8 cellular contexts compared by ENCODE assay signal in genomic region chr19:45177817-45178261, GRCh38. TPM values are rescaled to one million over a fixed set of nuclear protein-coding genes. Genes with fewer than 3 reads are reported as not detected.
DNase-seq lines count a peak whose midpoint lies in the region; ATAC-seq and TF ChIP-seq lines count a peak whose summit lies in the region.

Gene TRAPPC6A, minus strand, starts transcription at chr19:45178237. Its CDS starts 19 bp downstream, at chr19:45178218.

- peak within 1 kb of the TSS; percentile 77 for H3K27ac ChIP-seq in WERI-Rb-1
- H3K27ac ChIP-seq in gastroesophageal sphincter, result peak within 1 kb of the TSS; percentile 90 to 96 (median 95)
- peak within 1 kb of the TSS; percentile 55 to 71 for H3K27ac ChIP-seq in ovary

- no peak for DNase-seq in activated T-cell treated with anti-CD3 and anti-CD28 coated beads, Interleukin-2, amount 50 U/mL, for 72 hours
- no peak for DNase-seq in activated T-cell treated with anti-CD3 and anti-CD28 coated beads, Interleukin-2, amount 50 U/mL, for 48 hours
- DNase-seq in HS-5 (ENCODE audit: low read depth) (peak; percentile 40), WERI-Rb-1 (no peak), ovary (no peak), UCSD-AML1 (lab: John Stamatoyannopoulos, UW; ENCODE audit: unreplicated experiment) (no peak)
- DNase-seq in stimulated activated CD4-positive, alpha-beta T cell treated with anti-CD3 and anti-CD28 coated beads, Interleukin-1b, Interleukin-23, amount 100 ng/mL, for 48 hours, result no peak

- peak within 1 kb of the TSS; percentile 80 to 84 for H3K4me3 Mint-ChIP-seq in activated T-cell treated with anti-CD3 and anti-CD28 coated beads, Interleukin-2, amount 50 U/mL, for 72 hours

- ATAC-seq in activated T-cell treated with anti-CD3 and anti-CD28 coated beads, Interleukin-2, amount 50 U/mL, for 72 hours (replicated peaks in 1 of 2), result peak; percentile 1
- ATAC-seq in gastroesophageal sphincter, result peak; percentile 0

- H3K27me3 Mint-ChIP-seq in activated T-cell treated with anti-CD3 and anti-CD28 coated beads, Interleukin-2, amount 50 U/mL, for 72 hours (ENCODE audit: low read depth), result no peaks in the 10 kb centered on the region

- TF ChIP-seq POLR2A in gastroesophageal sphincter (IDR thresholded peaks at IDR 0.05) (peak; percentile 61 to 64), ovary (IDR thresholded peaks at IDR 0.05) (peak; percentile 57)

- intact Hi-C loops in ovary (cut with DNase I), result no loop called here

- 0 to 2% methylated on average over 13 to 14 of the region's 36 CpGs for WGBS in gastroesophageal sphincter (ENCODE audit: low coverage in 1 of 2), 2 donors
- 0 to 1% (median 1%) methylated on average over 36 of the region's 36 CpGs for WGBS in ovary, 3 donors

- no peaks in the 10 kb centered on the region for H3K36me3 ChIP-seq in WERI-Rb-1
- H3K36me3 ChIP-seq in gastroesophageal sphincter, result peaks cover 0 to 11% of the 10 kb centered on the region in 2 donors
- no peaks in the 10 kb centered on the region for H3K36me3 ChIP-seq in ovary

- H3K9me3 ChIP-seq in WERI-Rb-1 (ENCODE audit: severe bottlenecking) (no peaks in the 10 kb centered on the region), gastroesophageal sphincter (no peaks in the 10 kb centered on the region), ovary (no peaks in the 10 kb centered on the region)

- H3K36me3 Mint-ChIP-seq in activated T-cell treated with anti-CD3 and anti-CD28 coated beads, Interleukin-2, amount 50 U/mL, for 72 hours (ENCODE audit: insufficient read depth in 2 of 2), result peaks cover 2% of the 10 kb centered on the region in 2 donors

- peaks cover 42% of the 10 kb centered on the region for H3K4me1 Mint-ChIP-seq in activated T-cell treated with anti-CD3 and anti-CD28 coated beads, Interleukin-2, amount 50 U/mL, for 72 hours (ENCODE audit: low read depth)

- no peaks in the 10 kb centered on the region for H3K9me3 Mint-ChIP-seq in activated T-cell treated with anti-CD3 and anti-CD28 coated beads, Interleukin-2, amount 50 U/mL, for 72 hours

- TF ChIP-seq EP300 in gastroesophageal sphincter (IDR thresholded peaks at IDR 0.05) (no peak), ovary (IDR thresholded peaks at IDR 0.05) (no peak)

- TF ChIP-seq CTCF in WERI-Rb-1 (IDR thresholded peaks at IDR 0.05; ENCODE audit: low read depth, low read length), result no peak
- no peak for TF ChIP-seq CTCF in gastroesophageal sphincter (IDR thresholded peaks at IDR 0.05)
- no peak for TF ChIP-seq CTCF in ovary (IDR thresholded peaks at IDR 0.05)

- H3K4me1 ChIP-seq in gastroesophageal sphincter, result peaks cover 0 to 41% (median 24%) of the 10 kb centered on the region in 3 donors
- peaks cover 7% of the 10 kb centered on the region for H3K4me1 ChIP-seq in ovary (ENCODE audit: insufficient read depth)

- H3K27ac Mint-ChIP-seq in activated T-cell treated with anti-CD3 and anti-CD28 coated beads, Interleukin-2, amount 50 U/mL, for 72 hours, result peak within 1 kb of the TSS; percentile 66

- H3K4me3 ChIP-seq in WERI-Rb-1 (ENCODE audit: low read depth, low read length) (peak within 1 kb of the TSS; percentile 96), gastroesophageal sphincter (peak within 1 kb of the TSS; percentile 63 to 98), ovary (peak within 1 kb of the TSS; percentile 75)

- H3K27me3 ChIP-seq in WERI-Rb-1 (ENCODE audit: insufficient read depth, low read depth, severe bottlenecking) (no peaks in the 10 kb centered on the region), gastroesophageal sphincter (no peaks in the 10 kb centered on the region), ovary (no peaks in the 10 kb centered on the region)

RNA-seq across cellular contexts. Expression of gene TRAPPC6A, which starts in this region (rescaled TPM):
- 10 to 100 TPM; 48.5 to 58.5 TPM for total RNA-seq in activated T-cell treated with anti-CD3 and anti-CD28 coated beads, Interleukin-2, amount 50 U/mL, for 72 hours
- 10 to 100 TPM; 16.2 to 24.0 (median 20.7) TPM for total RNA-seq in gastroesophageal sphincter
- 10 to 100 TPM; 14.2 to 32.9 (median 23.4) TPM for total RNA-seq in ovary
- 10 to 100 TPM in 1 of 2 donors, 1 to 10 TPM in 1; 1.8 to 33.7 TPM for polyA plus RNA-seq in ovary
